Comparison of ENCODE assay signal across 8 cellular contexts in the genomic region with DNA sequence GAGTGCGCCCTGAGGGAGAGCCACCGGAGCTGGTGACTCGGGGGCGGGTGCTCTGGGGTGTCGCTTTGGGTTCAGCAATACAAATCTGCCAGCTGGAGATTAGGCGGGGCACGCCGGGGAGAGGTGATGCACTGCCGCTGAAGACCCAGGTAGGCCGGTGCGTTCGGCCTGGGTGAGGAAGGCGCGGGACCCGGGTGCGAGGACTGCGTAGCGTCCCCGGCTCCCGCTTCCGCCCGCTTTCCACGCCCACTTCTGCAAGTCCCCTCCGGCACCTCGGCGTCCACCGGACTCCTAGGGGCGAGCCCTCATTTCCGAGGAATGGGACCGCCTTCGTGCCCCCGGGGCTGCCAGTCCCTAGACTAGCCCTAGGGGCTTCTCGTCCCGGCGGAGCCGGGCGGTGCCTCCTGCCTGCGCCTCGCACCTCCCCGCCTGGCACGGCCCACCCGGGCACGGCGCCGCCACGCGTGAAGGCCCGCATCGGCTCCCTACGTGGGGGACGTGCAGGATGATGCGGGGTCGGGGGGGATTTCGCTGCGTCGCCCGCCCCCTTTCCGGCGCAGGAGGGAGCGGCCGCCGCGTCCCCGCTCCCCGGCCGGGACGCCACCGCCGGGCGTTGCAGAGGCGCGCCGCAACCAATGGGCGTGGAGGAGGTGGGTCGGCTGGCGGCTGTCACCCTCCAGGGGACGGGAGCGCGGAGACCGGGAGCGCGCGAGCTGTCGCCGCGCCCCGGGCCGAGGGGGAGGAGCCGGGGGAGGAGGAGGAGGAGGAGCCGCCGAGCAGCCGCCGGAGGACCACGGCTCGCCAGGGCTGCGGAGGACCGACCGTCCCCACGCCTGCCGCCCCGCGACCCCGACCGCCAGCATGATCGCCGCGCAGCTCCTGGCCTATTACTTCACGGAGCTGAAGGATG. TPM values are rescaled to one million over a fixed set of nuclear protein-coding genes. Genes with fewer than 3 reads are reported as not detected.
DNase-seq lines count a peak whose midpoint lies in the region; ATAC-seq and TF ChIP-seq lines count a peak whose summit lies in the region.

No MANE protein-coding gene starts in this region.

- DNase-seq in GM19238 (ENCODE audit: insufficient read length, low spot score) (peak; percentile 98), NCI-H82 (lab: John Stamatoyannopoulos, UW) (peak; percentile 88), medulla oblongata (ENCODE audit: extremely low spot score) (peak; percentile 93)
- DNase-seq in activated CD8-positive, alpha-beta T cell treated with anti-CD3 and anti-CD28 coated beads for 36 hours = peak; percentile 93
- DNase-seq in stimulated activated CD8-positive, alpha-beta memory T cell treated with anti-CD3 and anti-CD28 coated beads, Interleukin-12 subunit alpha, Interleukin-12 subunit beta, amount 100 ng/mL, for 1 hour (ENCODE audit: low read depth) = peak; percentile 77

- H3K9me3 ChIP-seq in ectodermal cell (ENCODE audit: control insufficient read depth, low read length) = no peaks in the 10 kb centered on the region

- H3K4me1 ChIP-seq in ectodermal cell (ENCODE audit: control insufficient read depth, insufficient read depth, low read length) = peaks cover 10% of the 10 kb centered on the region

- H3K4me3 Mint-ChIP-seq in activated CD8-positive, alpha-beta T cell treated with anti-CD3 and anti-CD28 coated beads for 36 hours = peak overlapping the region; percentile 87

- peaks cover 51% of the 10 kb centered on the region for H3K4me1 Mint-ChIP-seq in activated CD8-positive, alpha-beta T cell treated with anti-CD3 and anti-CD28 coated beads for 36 hours (ENCODE audit: low read depth)

- H3K4me3 ChIP-seq in ectodermal cell (ENCODE audit: insufficient read depth, low read depth, low read length) = peak overlapping the region; percentile 62

- intact Hi-C loops in activated CD8-positive, alpha-beta T cell treated with anti-CD3 and anti-CD28 coated beads for 36 hours (cut with micrococcal nuclease) = no loop called here

- TF ChIP-seq CTCF in C4-2B (conservative IDR thresholded peaks at IDR 0.05) = no peak
- TF ChIP-seq CTCF in activated CD8-positive, alpha-beta T cell treated with anti-CD3 and anti-CD28 coated beads for 36 hours (IDR thresholded peaks at IDR 0.05) = no peak

- peak; percentile 87 for ATAC-seq in HG03432 (IDR thresholded peaks at IDR 0.05; ENCODE audit: unreplicated experiment)
- ATAC-seq in activated CD8-positive, alpha-beta T cell treated with anti-CD3 and anti-CD28 coated beads for 36 hours = peak; percentile 86

- H3K36me3 Mint-ChIP-seq in activated CD8-positive, alpha-beta T cell treated with anti-CD3 and anti-CD28 coated beads for 36 hours (ENCODE audit: low read depth) = peaks cover 35% of the 10 kb centered on the region

- CTCF ChIA-PET in activated CD8-positive, alpha-beta T cell treated with anti-CD3 and anti-CD28 coated beads for 36 hours (lab: Charles Lee) = interaction anchor here (1.4 to 2.3 kb wide), 7 partner anchors 19 to 330 kb away, joined by 3 to 11 read pairs (median 4); no protein-coding TSS in a partner anchor

- WGBS in ectodermal cell, 2 experiments = 2 to 3% methylated on average over 108 of the region's 108 CpGs

- peak overlapping the region; percentile 92 for H3K27ac Mint-ChIP-seq in activated CD8-positive, alpha-beta T cell treated with anti-CD3 and anti-CD28 coated beads for 36 hours

- no peaks in the 10 kb centered on the region for H3K27me3 ChIP-seq in ectodermal cell (ENCODE audit: control insufficient read depth, insufficient read depth, low read length, poor library complexity, severe bottlenecking)

- no peaks in the 10 kb centered on the region for H3K27me3 Mint-ChIP-seq in activated CD8-positive, alpha-beta T cell treated with anti-CD3 and anti-CD28 coated beads for 36 hours

- POLR2A ChIA-PET in activated CD8-positive, alpha-beta T cell treated with anti-CD3 and anti-CD28 coated beads for 36 hours (lab: Charles Lee) = interaction anchor here (0.6 to 2.1 kb wide), 11 partner anchors 9 to 331 kb away, joined by 3 to 11 read pairs (median 4); no protein-coding TSS in a partner anchor

- H3K27ac ChIP-seq in C4-2B (peak overlapping the region; percentile 88), ectodermal cell (ENCODE audit: insufficient read depth, low read depth, low read length, poor library complexity, severe bottlenecking) (no peak overlapping the region)

- H3K9me3 Mint-ChIP-seq in activated CD8-positive, alpha-beta T cell treated with anti-CD3 and anti-CD28 coated beads for 36 hours = no peaks in the 10 kb centered on the region

- H3K36me3 ChIP-seq in ectodermal cell (ENCODE audit: control insufficient read depth, insufficient read depth, low read length) = no peaks in the 10 kb centered on the region

RNA-seq across cellular contexts. Expression of a gene that starts 40.0 kb away (rescaled TPM):
- 100 to 1,000 TPM; 314 to 325 TPM for total RNA-seq in activated CD8-positive, alpha-beta T cell treated with anti-CD3 and anti-CD28 coated beads for 36 hours
- polyA plus RNA-seq in ectodermal cell (2013, experiment 1 of 4) = 52.8 TPM
- polyA plus RNA-seq in ectodermal cell (2013, experiment 2 of 4) = 52.6 TPM
- polyA plus RNA-seq in ectodermal cell (2013, experiment 3 of 4) = 36.4 TPM
- 37.9 TPM for polyA plus RNA-seq in ectodermal cell (2013, experiment 4 of 4)
